10 cellular contexts compared by ENCODE assay signal in the genomic region with DNA sequence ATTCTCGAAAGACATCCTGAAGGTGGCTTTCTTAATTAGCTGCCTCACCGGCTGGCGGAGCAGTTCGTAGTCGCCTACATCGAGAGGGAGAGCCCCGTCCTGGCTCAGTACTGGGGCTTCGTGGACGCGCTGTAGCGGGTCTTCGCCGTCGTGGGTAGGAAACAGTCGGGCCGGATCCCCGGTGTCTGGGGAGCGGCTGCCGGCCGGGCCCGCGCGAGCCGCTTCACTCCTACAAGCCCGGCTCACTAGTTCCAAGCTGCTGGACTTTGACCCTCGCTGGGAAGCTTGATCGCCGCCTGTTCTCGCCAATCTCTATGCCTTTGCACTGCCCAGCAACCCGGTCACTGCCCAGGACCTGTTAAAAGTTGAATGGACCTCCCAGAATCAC. TPM values are rescaled to one million over a fixed set of nuclear protein-coding genes. Genes with fewer than 3 reads are reported as not detected.
DNase-seq lines count a peak whose midpoint lies in the region; ATAC-seq, FAIRE-seq and TF ChIP-seq lines count a peak whose summit lies in the region.
"Had no signal": no experiment of that assay in that cellular context is flagged by ENCODE, and none has a peak within 500 bp of the region (broad histone marks: within the 10 kb centered on the region; RNA-seq: fewer than 3 reads in every experiment).

No MANE protein-coding gene starts in this region.

- peaks cover 8% of the 10 kb centered on the region for H3K79me1 ChIP-seq in trophoblast cell (ENCODE audit: low read length)

- no peaks in the 10 kb centered on the region for H3K9me3 Mint-ChIP-seq in activated naive CD4-positive, alpha-beta T cell treated with anti-CD3 and anti-CD28 coated beads, Interleukin-2, amount 50 U/mL, for 72 hours

- H3K4me3 ChIP-seq in OCI-LY1 (ENCODE audit: low read depth, low read length, poor library complexity, severe bottlenecking) = peak overlapping the region; percentile 67
- peak overlapping the region; percentile 86 for H3K4me3 ChIP-seq in trophoblast cell (ENCODE audit: low read depth, low read length)

- H3K9ac ChIP-seq in OCI-LY1 (ENCODE audit: low read length) (peak overlapping the region; percentile 67), trophoblast cell (ENCODE audit: low read length) (peak overlapping the region; percentile 77)

- peak overlapping the region; percentile 0 for H3K27ac ChIP-seq in OCI-LY1 (ENCODE audit: low read depth, low read length, poor library complexity, severe bottlenecking)
- H3K27ac ChIP-seq in trophoblast cell (ENCODE audit: low read depth, low read length) = peak overlapping the region; percentile 98

- H2AK5ac ChIP-seq in trophoblast cell (ENCODE audit: low read length) = no peak overlapping the region

- no peak for TF ChIP-seq CTCF in OCI-LY1 (IDR thresholded peaks at IDR 0.05; ENCODE audit: low read length)

- no peak overlapping the region for H3K23ac ChIP-seq in trophoblast cell (ENCODE audit: low read length)

- no peaks in the 10 kb centered on the region for H3K9me2 ChIP-seq in OCI-LY1 (ENCODE audit: low read depth, low read length)

- peak overlapping the region; percentile 96 to 98 for H3K27ac Mint-ChIP-seq in activated naive CD4-positive, alpha-beta T cell treated with anti-CD3 and anti-CD28 coated beads, Interleukin-2, amount 50 U/mL, for 72 hours

- H3F3A ChIP-seq in OCI-LY1 (ENCODE audit: insufficient read depth, low read length) = no peaks in the 10 kb centered on the region

- H3K18ac ChIP-seq in trophoblast cell (ENCODE audit: low read length) = peak overlapping the region; percentile 65

- no peak for FAIRE-seq in HTR-8/SVneo (lab: Jason Lieb, UNC)
- FAIRE-seq: A204.1 had no signal

- no CpG with 5 or more reads among the region's 30 CpGs for WGBS in trophoblast cell (ENCODE audit: extremely low coverage, insufficient coverage, insufficient read length)

- peak overlapping the region; percentile 99 for H4K8ac ChIP-seq in trophoblast cell (ENCODE audit: low read depth, low read length)

- peaks cover 43 to 57% of the 10 kb centered on the region in 2 donors for H3K36me3 Mint-ChIP-seq in activated naive CD4-positive, alpha-beta T cell treated with anti-CD3 and anti-CD28 coated beads, Interleukin-2, amount 50 U/mL, for 72 hours

- peak overlapping the region; percentile 83 for H3K14ac ChIP-seq in trophoblast cell (ENCODE audit: low read length)

- peaks cover 17% of the 10 kb centered on the region for H3K36me3 ChIP-seq in OCI-LY1 (ENCODE audit: insufficient read depth, low read length)
- H3K36me3 ChIP-seq in trophoblast cell (ENCODE audit: control insufficient read depth in 1 of 2, insufficient read depth in 2 of 2, low read length in 2 of 2) = peaks cover 0 to 3% of the 10 kb centered on the region in 2 experiments

- H3K9me3 ChIP-seq in OCI-LY1 (ENCODE audit: low read length) (no peaks in the 10 kb centered on the region), trophoblast cell (ENCODE audit: insufficient read depth, low read depth, low read length) (no peaks in the 10 kb centered on the region)

- H4K20me1 ChIP-seq in OCI-LY1 (ENCODE audit: insufficient read depth, low read length) = no peaks in the 10 kb centered on the region

- H3K79me2 ChIP-seq in OCI-LY1 (ENCODE audit: insufficient read depth, low read length) (no peaks in the 10 kb centered on the region), trophoblast cell (ENCODE audit: control insufficient read depth, insufficient read depth, low read length, poor library complexity) (peaks cover 4% of the 10 kb centered on the region)

- no peak overlapping the region for H2BK12ac ChIP-seq in trophoblast cell (ENCODE audit: low read length)

- ATAC-seq in HG02763 (IDR thresholded peaks at IDR 0.05; ENCODE audit: unreplicated experiment) (peak; percentile 35), left cardiac atrium (peak; percentile 61 to 80)
- peak; percentile 49 to 50 for ATAC-seq in activated naive CD4-positive, alpha-beta T cell treated with anti-CD3 and anti-CD28 coated beads, Interleukin-2, amount 50 U/mL, for 72 hours

- H3K4me2 ChIP-seq in OCI-LY1 (ENCODE audit: low read length) (peak overlapping the region; percentile 84), trophoblast cell (ENCODE audit: low read length) (peak overlapping the region; percentile 84)

- H2AFZ ChIP-seq in OCI-LY1 (ENCODE audit: low read length) (no peak overlapping the region), trophoblast cell (ENCODE audit: insufficient read depth, low read length, poor library complexity) (peak overlapping the region; percentile 93)

- intact Hi-C loops in left cardiac atrium (cut with DNase I) = no loop called here

- H2BK120ac ChIP-seq in trophoblast cell (ENCODE audit: insufficient read depth, low read length, poor library complexity) = no peak overlapping the region

- DNase-seq in DMS 273 (lab: John Stamatoyannopoulos, UW; ENCODE audit: unreplicated experiment) (peak; percentile 72), DMS 273 treated with DMSO at 0.1 percent for 48 hours (lab: John Stamatoyannopoulos, UW) (no peak), left cardiac atrium (peak; percentile 51), trophoblast cell (peak; percentile 6 to 26), HTR-8/SVneo (ENCODE audit: insufficient read length, low spot score) (no peak)
- peak; percentile 35 to 57 for DNase-seq in activated naive CD4-positive, alpha-beta T cell treated with anti-CD3 and anti-CD28 coated beads, Interleukin-2, amount 50 U/mL, for 72 hours (ENCODE audit: low spot score in 2 of 2)

- H3K27me3 ChIP-seq in OCI-LY1 (ENCODE audit: insufficient read depth, low read length) = no peaks in the 10 kb centered on the region
- H3K27me3 ChIP-seq in trophoblast cell (ENCODE audit: insufficient read depth, low read length) = no peaks in the 10 kb centered on the region

- peak overlapping the region; percentile 98 for H4K12ac ChIP-seq in trophoblast cell (ENCODE audit: low read depth, low read length)

- no peak overlapping the region for H4K91ac ChIP-seq in trophoblast cell (ENCODE audit: low read depth, low read length)

- no peak overlapping the region for H2BK5ac ChIP-seq in trophoblast cell (ENCODE audit: low read depth, low read length, poor library complexity)

- peaks cover 45% of the 10 kb centered on the region for H3K4me1 ChIP-seq in OCI-LY1 (ENCODE audit: insufficient read depth, low read length, severe bottlenecking)
- peaks cover 4 to 5% of the 10 kb centered on the region in 2 experiments for H3K4me1 ChIP-seq in trophoblast cell (ENCODE audit: control insufficient read depth in 1 of 2, insufficient read depth in 2 of 2, low read length in 2 of 2)

- peak overlapping the region; percentile 23 for H3K4ac ChIP-seq in trophoblast cell (ENCODE audit: low read depth, low read length)

RNA-seq across cellular contexts. Expression of a gene that starts 41.3 kb away (rescaled TPM):
- total RNA-seq in activated naive CD4-positive, alpha-beta T cell treated with anti-CD3 and anti-CD28 coated beads, Interleukin-2, amount 50 U/mL, for 72 hours = not detected
- total RNA-seq in left cardiac atrium = not detected
- polyA plus RNA-seq in trophoblast cell (2013) = not detected in 2 replicates
- total RNA-seq: pulmonary artery endothelial cell had no signal

RNA-seq across cellular contexts. Expression of a gene that starts 57.2 kb away (rescaled TPM):
- 10 to 100 TPM; 18.4 to 22.5 TPM for total RNA-seq in activated naive CD4-positive, alpha-beta T cell treated with anti-CD3 and anti-CD28 coated beads, Interleukin-2, amount 50 U/mL, for 72 hours
- total RNA-seq in left cardiac atrium = 1 to 10 TPM; 6.9 to 8.0 TPM
- polyA plus RNA-seq in trophoblast cell (2013) = 9.0 and 9.2 TPM in 2 replicates

Comparison
In these comparisons a context has a peak if more than half of its experiments do, and no peak if none do; other contexts are left out.
1. DNase-seq: peak in DMS 273 (single experiment), activated naive CD4-positive, alpha-beta T cell treated with anti-CD3 and anti-CD28 coated beads, Interleukin-2, amount 50 U/mL, for 72 hours (2 of 2), left cardiac atrium (single experiment) and trophoblast cell (2 of 2); none in DMS 273 treated with DMSO at 0.1 percent for 48 hours (single experiment) and HTR-8/SVneo (single experiment).
2. Peak in every context shown above with its lines, with median percentiles within 50 percentile points of each other: ATAC-seq.